8 cellular contexts compared by ENCODE assay signal in the genomic region with DNA sequence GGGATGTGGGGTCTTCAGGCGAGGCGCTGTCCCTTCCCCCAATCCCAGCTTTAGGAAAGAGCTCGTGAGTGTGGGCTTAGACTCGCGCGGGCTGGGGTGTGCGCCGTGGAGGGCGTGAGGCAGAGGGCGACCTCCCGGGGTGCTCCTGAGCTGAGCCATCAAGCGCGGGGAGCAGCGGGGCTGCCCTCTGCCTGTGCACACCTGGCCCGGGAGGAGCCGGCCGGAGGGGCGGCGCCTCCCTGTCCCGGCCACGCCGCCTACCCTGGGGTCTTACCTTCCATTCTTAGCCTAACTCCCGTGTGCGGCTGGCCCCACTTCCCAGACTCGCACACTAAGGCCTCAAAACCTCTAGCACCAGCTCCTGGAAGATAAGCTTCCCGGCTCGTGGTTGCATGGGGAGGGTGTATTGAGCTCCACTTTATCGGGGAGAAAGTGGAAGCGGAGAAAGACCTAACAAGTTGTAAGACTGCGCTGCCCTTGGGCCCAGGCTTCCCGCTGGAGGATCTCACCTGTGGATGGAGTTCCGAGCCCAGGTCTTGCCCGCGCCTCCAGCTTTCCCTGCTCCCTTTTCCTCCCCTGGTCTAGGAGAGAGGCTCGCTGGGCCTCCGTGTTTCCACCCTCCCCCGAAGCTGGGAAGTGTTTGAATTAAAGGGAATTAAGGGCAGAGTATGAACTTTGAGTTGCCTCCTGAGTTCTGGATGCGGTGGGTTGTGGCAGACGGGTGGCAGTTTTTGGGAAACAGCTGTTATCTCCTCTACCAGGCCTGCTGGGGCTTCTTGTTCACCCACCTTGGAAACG. TPM values are rescaled to one million over a fixed set of nuclear protein-coding genes. Genes with fewer than 3 reads are reported as not detected.
DNase-seq lines count a peak whose midpoint lies in the region; ATAC-seq and TF ChIP-seq lines count a peak whose summit lies in the region.

No MANE protein-coding gene starts in this region.

- no peaks in the 10 kb centered on the region for H4K20me1 ChIP-seq in PC-3 (ENCODE audit: low read length)

- intact Hi-C loops in PC-3 (cut with micrococcal nuclease) = loop anchor here (2.0 kb wide), 1 partner anchor 17 kb away; no protein-coding TSS in a partner anchor
- intact Hi-C loops in ovary (cut with DNase I) = no loop called here

- H3K9me3 ChIP-seq in PC-3 (ENCODE audit: low read length) = no peaks in the 10 kb centered on the region
- H3K9me3 ChIP-seq in ovary = no peaks in the 10 kb centered on the region

- peak overlapping the region; percentile 80 for H3K9ac ChIP-seq in PC-3 (ENCODE audit: low read length)

- no peak overlapping the region for H3K27ac ChIP-seq in PC-3 (ENCODE audit: low read length)
- no peak overlapping the region for H3K27ac ChIP-seq in ovary

- H2AFZ ChIP-seq in PC-3 (ENCODE audit: low read length) = peak overlapping the region; percentile 74

- 14 to 20% (median 17%) methylated on average over 39 to 40 of the region's 40 CpGs for WGBS in ovary, 3 donors

- DNase-seq in NCI-H1417 (lab: John Stamatoyannopoulos, UW) (peak in 2 of 3 experiments; percentile 65 to 73), NCI-H1417 treated with DMSO at 0.1 percent for 48 hours (lab: John Stamatoyannopoulos, UW) (no peak), PC-3 (peak; percentile 34), erythroblast (lab: John Stamatoyannopoulos, UW) (peak; percentile 23 to 28), ovary (no peak), DMS114 treated with DMSO at 0.1 percent for 48 hours (lab: John Stamatoyannopoulos, UW; ENCODE audit: unreplicated experiment) (no peak), T1000 (lab: John Stamatoyannopoulos, UW) (no peak)

- POLR2A ChIA-PET in PC-3 (lab: Charles Lee; ENCODE audit: unreplicated experiment) = no interaction called here

- no peaks in the 10 kb centered on the region for H3F3A ChIP-seq in PC-3 (ENCODE audit: low read length, unreplicated experiment)

- H3K36me3 ChIP-seq in PC-3 (ENCODE audit: low read depth, low read length) (no peaks in the 10 kb centered on the region), ovary (no peaks in the 10 kb centered on the region)

- CTCF ChIA-PET in PC-3 (lab: Charles Lee) = interaction anchor here (0.6 to 1.7 kb wide), 4 partner anchors 11 to 17 kb away, joined by 3 to 11 read pairs (median 6); no protein-coding TSS in a partner anchor

- no TSS peak for BruUV-seq in PC-3 (replicated peaks; lab: Mats Ljungman, UMichigan)

- peaks cover 17% of the 10 kb centered on the region for H3K4me1 ChIP-seq in PC-3 (ENCODE audit: insufficient read depth, low read length)
- H3K4me1 ChIP-seq in ovary (ENCODE audit: insufficient read depth) = peaks cover 5% of the 10 kb centered on the region

- H3K27me3 ChIP-seq in PC-3 (ENCODE audit: low read length) (no peaks in the 10 kb centered on the region), ovary (no peaks in the 10 kb centered on the region)

- no peak for TF ChIP-seq EP300 in ovary (IDR thresholded peaks at IDR 0.05)

- peak; percentile 28 for ATAC-seq in PC-3
- no peak for ATAC-seq in HG03159 (IDR thresholded peaks at IDR 0.05; ENCODE audit: unreplicated experiment)

- peak overlapping the region; percentile 99 for H3K4me2 ChIP-seq in PC-3 (ENCODE audit: low read length)

- TF ChIP-seq POLR2A in erythroblast (IDR thresholded peaks at IDR 0.05; ENCODE audit: low read length) (no peak), ovary (IDR thresholded peaks at IDR 0.05) (no peak)

- H3K79me2 ChIP-seq in PC-3 (ENCODE audit: low read length) = peaks cover 19% of the 10 kb centered on the region

- no peak for TF ChIP-seq CTCF in PC-3 (conservative IDR thresholded peaks at IDR 0.05; ENCODE audit: low read depth, low read length)
- TF ChIP-seq CTCF in ovary (IDR thresholded peaks at IDR 0.05) = no peak

- peak overlapping the region; percentile 98 for H3K4me3 ChIP-seq in PC-3 (ENCODE audit: low read length)
- H3K4me3 ChIP-seq in ovary = peak overlapping the region; percentile 68

- H3K9me2 ChIP-seq in PC-3 (replicated peaks; ENCODE audit: low read length) = no peaks in the 10 kb centered on the region

RNA-seq across cellular contexts. Expression of a gene that starts 1.2 kb away (rescaled TPM):
- total RNA-seq in PC-3 (2014; rRNA removed) (7.3 and 9.3 TPM in 2 replicates), ovary (1 to 10 TPM in 2 of 7 donors, under 1 TPM in 5; 0.46 to 2.1 (median 0.80) TPM)
- polyA plus RNA-seq in ovary = 1 to 10 TPM in 1 of 2 donors, under 1 TPM in 1; 0.67 to 1.0 TPM

RNA-seq across cellular contexts. Expression of a gene that starts 20.1 kb away (rescaled TPM):
- total RNA-seq in PC-3 (2014; rRNA removed) = 32.5 and 33.5 TPM in 2 replicates
- total RNA-seq in ovary = 10 to 100 TPM; 14.2 to 38.4 (median 25.4) TPM
- 10 to 100 TPM; 36.0 to 51.8 TPM for polyA plus RNA-seq in ovary

RNA-seq across cellular contexts. Expression of a gene that starts 56.4 kb away (rescaled TPM):
- total RNA-seq in PC-3 (2014; rRNA removed) (81.4 and 91.3 TPM in 2 replicates), ovary (10 to 100 TPM; 43.3 to 94.1 (median 83.2) TPM)
- 100 to 1,000 TPM in 1 of 2 donors, 10 to 100 TPM in 1; 34.9 to 110 TPM for polyA plus RNA-seq in ovary

Comparison
In these comparisons a context has a peak if more than half of its experiments do, and no peak if none do; other contexts are left out.
1. DNase-seq: peak in NCI-H1417 (2 of 3), PC-3 (single experiment) and erythroblast (2 of 2); none in NCI-H1417 treated with DMSO at 0.1 percent for 48 hours (single experiment), ovary (0 of 5), DMS114 treated with DMSO at 0.1 percent for 48 hours (single experiment) and T1000 (single experiment).